In genomic region chr1:42333662-42334239, GRCh38 we compare ENCODE assay signal across 8 cellular contexts. TPM values are rescaled to one million over a fixed set of nuclear protein-coding genes. Genes with fewer than 3 reads are reported as not detected.
A peak's percentile ranks its signal among the peaks of the same experiment; 100 is the strongest.
DNase-seq lines count a peak whose midpoint lies in the region; ATAC-seq and TF ChIP-seq lines count a peak whose summit lies in the region.

No MANE protein-coding gene starts in this region.

- POLR2A ChIA-PET in BJ (lab: Charles Lee), result interaction anchor here (0.6 kb wide), 2 partner anchors 357 to 432 kb away, joined by 3 to 4 read pairs; no protein-coding TSS in a partner anchor

- TF ChIP-seq POLR2A in stomach (IDR thresholded peaks at IDR 0.05), result no peak

- WGBS in iPS DF 6.9 (ENCODE audit: insufficient coverage, insufficient read length), result no CpG with 5 or more reads among the region's 6 CpGs
- 1 to 4% (median 3%) methylated on average over 6 of the region's 6 CpGs for WGBS in stomach, 5 donors

- CTCF ChIA-PET in BJ (lab: Yijun Ruan, JAX), result interaction anchor here (0.6 to 1.6 kb wide), 6 partner anchors 20 to 361 kb away, joined by 3 to 8 read pairs (median 4); no protein-coding TSS in a partner anchor

- H3K4me3 ChIP-seq in BJ (ENCODE audit: low read depth, low read length) (peak overlapping the region; percentile 84), WERI-Rb-1 (ENCODE audit: low read depth, low read length) (peak overlapping the region; percentile 88), iPS DF 6.9 (ENCODE audit: low read length) (peak overlapping the region; percentile 86; the same call in 1 of the 2 replicates), stomach (peak overlapping the region; percentile 80 to 98 (median 96))

- intact Hi-C loops in stomach (cut with DNase I; ENCODE audit: low total_unique reads), result no loop called here

- no peaks in the 10 kb centered on the region for H3K27me3 ChIP-seq in BJ (ENCODE audit: control insufficient read depth, insufficient read depth, low read length)
- no peaks in the 10 kb centered on the region for H3K27me3 ChIP-seq in WERI-Rb-1 (ENCODE audit: insufficient read depth, low read depth, severe bottlenecking)
- no peaks in the 10 kb centered on the region for H3K27me3 ChIP-seq in iPS DF 6.9 (ENCODE audit: control insufficient read depth, insufficient read depth, low read length)
- H3K27me3 ChIP-seq in stomach, result no peaks in the 10 kb centered on the region

- DNase-seq in BJ (ENCODE audit: low read depth), result no peak
- no peak for DNase-seq in WERI-Rb-1
- DNase-seq in iPS DF 6.9 (ENCODE audit: low read depth, low spot score), result no peak
- no peak for DNase-seq in stomach
- DNase-seq in NCI-H187 (lab: John Stamatoyannopoulos, UW), result no peak
- no peak for DNase-seq in activated CD4-positive, alpha-beta T cell treated with anti-CD3 and anti-CD28 coated beads, Interleukin-2, amount 50 U/mL, for 1 hour
- DNase-seq in kidney glomerular epithelial cell (lab: John Stamatoyannopoulos, UW), result no peak

- no peak for TF ChIP-seq CTCF in BJ (IDR thresholded peaks at IDR 0.05; ENCODE audit: insufficient read depth, low read depth, low read length)
- no peak for TF ChIP-seq CTCF in WERI-Rb-1 (IDR thresholded peaks at IDR 0.05; ENCODE audit: low read depth, low read length)
- TF ChIP-seq CTCF in stomach (IDR thresholded peaks at IDR 0.05), result no peak

- H3K9me3 ChIP-seq in WERI-Rb-1 (ENCODE audit: severe bottlenecking) (no peaks in the 10 kb centered on the region), iPS DF 6.9 (ENCODE audit: control insufficient read depth, insufficient read depth, low read length) (no peaks in the 10 kb centered on the region), stomach (no peaks in the 10 kb centered on the region)

- no peak for TF ChIP-seq EP300 in stomach (IDR thresholded peaks at IDR 0.05)

- H3K36me3 ChIP-seq in BJ (ENCODE audit: control insufficient read depth, insufficient read depth, low read length) (no peaks in the 10 kb centered on the region), WERI-Rb-1 (0 out of 2 replicates have a peak, but pooled peaks cover 3% of the 10 kb centered on the region), iPS DF 6.9 (ENCODE audit: control insufficient read depth, insufficient read depth, low read length) (no peaks in the 10 kb centered on the region), stomach (no peaks in the 10 kb centered on the region)

- H3K27ac ChIP-seq in WERI-Rb-1 (peak overlapping the region; percentile 93), iPS DF 6.9 (ENCODE audit: low read length) (no peak overlapping the region), stomach (peak overlapping the region; percentile 95 to 99 (median 96))

- H3K4me1 ChIP-seq in iPS DF 6.9 (ENCODE audit: control insufficient read depth, insufficient read depth, low read length) (no peaks in the 10 kb centered on the region), stomach (peaks cover 20 to 68% (median 48%) of the 10 kb centered on the region in 4 donors)

- ATAC-seq in GM21576 (IDR thresholded peaks at IDR 0.05; ENCODE audit: unreplicated experiment), result peak; percentile 17

RNA-seq across cellular contexts. Expression of gene FOXJ3, which starts 1.3 kb away (rescaled TPM):
- polyA plus RNA-seq in BJ (2011; rRNA removed), result 22.9 and 27.0 TPM in 2 replicates
- polyA minus RNA-seq in BJ (2011; rRNA and poly(A)+ RNA removed), result 23.5 and 25.8 TPM in 2 replicates
- 10 to 100 TPM; 10.1 to 57.3 (median 33.9) TPM for total RNA-seq in stomach
- 10 to 100 TPM in 2 of 3 donors, 1 to 10 TPM in 1; 8.3 to 13.4 (median 10.5) TPM for polyA plus RNA-seq in stomach

RNA-seq across cellular contexts. Expression of gene RIMKLA, which starts 46.8 kb away (rescaled TPM):
- polyA plus RNA-seq in BJ (2011; rRNA removed) (0.01 and 0.02 TPM in 2 replicates), stomach (under 1 TPM; 0.15 to 0.56 (median 0.33) TPM)
- polyA minus RNA-seq in BJ (2011; rRNA and poly(A)+ RNA removed), result not detected in 2 replicates
- 10 to 100 TPM in 2 of 5 donors, 1 to 10 TPM in 1, under 1 TPM in 1, not detected in 1; 0.55 to 12.7 (median 6.7) TPM for total RNA-seq in stomach
